ENCODE assay signal across 23 cellular contexts in genomic region chr13:60745343-60745742, GRCh38.
DNase-seq lines count a peak whose midpoint lies in the region; ATAC-seq, FAIRE-seq and TF ChIP-seq lines count a peak whose summit lies in the region.
"Had no signal": no experiment of that assay in that cellular context is flagged by ENCODE, and none has a peak within 500 bp of the region (broad histone marks: within the 10 kb centered on the region; RNA-seq: fewer than 3 reads in every experiment).

No MANE protein-coding gene starts in this region.

- H3K9me3 ChIP-seq in SK-N-SH, result no peaks in the 10 kb centered on the region
- H3K9me3 ChIP-seq in H1 (ENCODE audit: insufficient read depth in 2 of 2, low read depth in 1 of 2, low read length in 1 of 2), result no peaks in the 10 kb centered on the region
- H3K9me3 ChIP-seq in upper lobe of right lung, result no peaks in the 10 kb centered on the region
- H3K9me3 ChIP-seq: A549 had no signal

- no peak for FAIRE-seq in H1 (lab: Jason Lieb, UNC)
- FAIRE-seq: A549, D721Med, G401.6, GM12891, GM19239 had no signal

- no peaks in the 10 kb centered on the region for H3K79me1 ChIP-seq in H1 (ENCODE audit: low read depth, low read length)
- H3K79me1 ChIP-seq in mesendoderm (ENCODE audit: low read length), result no peaks in the 10 kb centered on the region

- H3K18ac ChIP-seq in H1 (ENCODE audit: extremely low read depth, low read length), result no peak overlapping the region
- H3K18ac ChIP-seq in mesendoderm (ENCODE audit: low read length), result no peak overlapping the region

- ATAC-seq in SK-N-SH treated with all-trans-retinoic acid at 6 μM for 48 hours, result no peak
- ATAC-seq in upper lobe of right lung, result peak; percentile 43
- no peak for ATAC-seq in GM21528 (IDR thresholded peaks at IDR 0.05; ENCODE audit: low FRiP score, unreplicated experiment)
- ATAC-seq: A549; CD8-positive, alpha-beta T cell had no signal

- H2BK20ac ChIP-seq in H1 (ENCODE audit: low read length), result no peak overlapping the region

- WGBS in SK-N-SH (ENCODE audit: low lambda C conversion rate), result 19% methylated on average over 3 of the region's 3 CpGs
- 89% methylated on average over 3 of the region's 3 CpGs; no CpG with 5 or more reads in 1 of the 2 experiments for WGBS in H1 (ENCODE audit: extremely low coverage in 1 of 2, insufficient coverage in 1 of 2, insufficient read length in 1 of 2, insufficient replicate concordance in 2 of 2, low coverage in 1 of 2, low lambda C conversion rate in 2 of 2, missing lambda C conversion rate in 1 of 2), 2 experiments
- WGBS in mesendoderm (ENCODE audit: extremely low coverage, insufficient coverage, low lambda C conversion rate), result no CpG with 5 or more reads among the region's 3 CpGs

- no peaks in the 10 kb centered on the region; the same call in 1 of the 2 replicates for H3K23me2 ChIP-seq in H1 (ENCODE audit: low read depth, low read length)

- no peak overlapping the region for H2BK12ac ChIP-seq in H1 (ENCODE audit: low read depth, low read length)

- H4K8ac ChIP-seq in H1 (ENCODE audit: extremely low read depth, insufficient read depth, low read length), result no peak overlapping the region
- no peak overlapping the region for H4K8ac ChIP-seq in mesendoderm (ENCODE audit: low read depth, low read length)

- CTCF ChIA-PET in SK-N-SH (lab: Yijun Ruan, JAX) (no interaction called here), H1 (lab: Charles Lee; ENCODE audit: partially characterized antibody) (interaction anchor here (0.9 to 1.4 kb wide), 3 partner anchors 9 to 13 kb away, joined by 3 read pairs; no protein-coding TSS in a partner anchor)

- TF ChIP-seq RAD21 in SK-N-SH (IDR thresholded peaks at IDR 0.05; ENCODE audit: low read length), result no peak
- TF ChIP-seq RAD21 in H1 (IDR thresholded peaks at IDR 0.05 in 1 of 2, conservative IDR thresholded peaks at IDR 0.05 in 1 of 2; ENCODE audit: low read depth in 2 of 2, low read length in 2 of 2), result no peak

- DNase-seq in SK-N-SH, result no peak
- DNase-seq in H1 (ENCODE audit: low read depth in 1 of 2, low spot score in 2 of 2), result no peak
- DNase-seq in mesendoderm, result peak; percentile 46
- DNase-seq in upper lobe of right lung, result no peak
- no peak for DNase-seq in putamen (ENCODE audit: low spot score)
- no peak for DNase-seq in GM19238 (ENCODE audit: insufficient read length, low spot score)
- DNase-seq: AML-193; Caco-2; Calu3; CD4-positive, alpha-beta T cell; CD8-positive, alpha-beta T cell; DMS79 treated with DMSO at 0.1 percent for 48 hours; GF-D8 had no signal

- no peak overlapping the region for H3K4me2 ChIP-seq in SK-N-SH
- no peak overlapping the region for H3K4me2 ChIP-seq in H1 (ENCODE audit: insufficient read depth in 1 of 2, low read depth in 2 of 2, low read length in 2 of 2)
- no peak overlapping the region for H3K4me2 ChIP-seq in mesendoderm (ENCODE audit: low read length)
- H3K4me2 ChIP-seq: A549; BLaER1 treated with 17β-estradiol and CSF1 and Interleukin-3, amounts not matched to agents 10 nM and 100 nM had no signal

- H3K27ac ChIP-seq in SK-N-SH (ENCODE audit: low read depth in 2 of 2, low read length in 1 of 2) (no peak overlapping the region), H1 (ENCODE audit: low read depth, low read length) (no peak overlapping the region), mesendoderm (ENCODE audit: low read depth, low read length) (no peak overlapping the region), upper lobe of right lung (no peak overlapping the region)
- H3K27ac ChIP-seq: 22Rv1; A549; BLaER1 treated with 17β-estradiol and CSF1 and Interleukin-3, amounts not matched to agents 10 nM and 100 nM; C4-2B had no signal

- H3K23ac ChIP-seq in H1 (ENCODE audit: insufficient read length), result no peak overlapping the region
- H3K23ac ChIP-seq in mesendoderm (ENCODE audit: low read length), result no peak overlapping the region

- H3K79me2 ChIP-seq in SK-N-SH (ENCODE audit: insufficient read depth), result no peaks in the 10 kb centered on the region
- no peaks in the 10 kb centered on the region for H3K79me2 ChIP-seq in H1 (ENCODE audit: control insufficient read depth in 1 of 2, insufficient read depth in 2 of 2, low read length in 2 of 2)
- no peaks in the 10 kb centered on the region for H3K79me2 ChIP-seq in mesendoderm (ENCODE audit: control insufficient read depth, insufficient read depth, low read length)

- H2BK120ac ChIP-seq in H1 (replicated peaks; ENCODE audit: low read depth, low read length), result no peak overlapping the region
- H2BK120ac ChIP-seq in mesendoderm (ENCODE audit: low read depth, low read length), result no peak overlapping the region

- TF ChIP-seq CTCF in SK-N-SH (IDR thresholded peaks at IDR 0.05) (no peak), H1 (IDR thresholded peaks at IDR 0.05; ENCODE audit: control extremely low read depth in 1 of 3, insufficient read depth in 1 of 3, low read depth in 1 of 3, low read length in 3 of 3) (no peak), upper lobe of right lung (IDR thresholded peaks at IDR 0.05) (no peak)

- no peaks in the 10 kb centered on the region for H3K9me2 ChIP-seq in SK-N-SH

- no peak overlapping the region for H3K14ac ChIP-seq in H1 (ENCODE audit: insufficient read length)

- H3K36me3 ChIP-seq in SK-N-SH (replicated peaks in 1 of 2; ENCODE audit: control insufficient read depth in 1 of 2, insufficient read depth in 2 of 2, low read length in 1 of 2), result no peaks in the 10 kb centered on the region
- no peaks in the 10 kb centered on the region for H3K36me3 ChIP-seq in H1 (ENCODE audit: control insufficient read depth in 2 of 4, insufficient read depth in 4 of 4, low read length in 3 of 4)
- no peaks in the 10 kb centered on the region for H3K36me3 ChIP-seq in mesendoderm (ENCODE audit: control insufficient read depth, insufficient read depth, low read length)
- no peaks in the 10 kb centered on the region for H3K36me3 ChIP-seq in upper lobe of right lung
- H3K36me3 ChIP-seq: BLaER1 treated with 17β-estradiol and CSF1 and Interleukin-3, amounts not matched to agents 10 nM and 100 nM had no signal

- no peak for TF ChIP-seq POLR2A in H1 (IDR thresholded peaks at IDR 0.05; ENCODE audit: control extremely low read depth in 1 of 2, low read depth in 2 of 2, low read length in 2 of 2)

- POLR2A ChIA-PET in SK-N-SH (lab: Yijun Ruan, JAX) (no interaction called here), H1 (lab: Charles Lee; ENCODE audit: partially characterized antibody) (no interaction called here)

- H4K91ac ChIP-seq in H1 (replicated peaks; ENCODE audit: insufficient read length, low read length), result no peak overlapping the region

- H4K5ac ChIP-seq in H1 (ENCODE audit: insufficient read length, low read depth, low read length) (no peak overlapping the region), mesendoderm (ENCODE audit: low read length) (no peak overlapping the region)

- H3K56ac ChIP-seq in H1 (replicated peaks; ENCODE audit: insufficient read length, low read depth, low read length) (no peak overlapping the region), mesendoderm (ENCODE audit: low read length) (no peak overlapping the region)

- H3K4me1 ChIP-seq in SK-N-SH (ENCODE audit: control insufficient read depth in 1 of 2, insufficient read depth in 2 of 2, low read depth in 1 of 2, low read length in 1 of 2) (no peaks in the 10 kb centered on the region), H1 (replicated peaks in 1 of 4; ENCODE audit: control insufficient read depth in 3 of 4, insufficient read depth in 4 of 4, low read length in 3 of 4) (no peaks in the 10 kb centered on the region), mesendoderm (ENCODE audit: control insufficient read depth, low read depth, low read length) (no peaks in the 10 kb centered on the region), upper lobe of right lung (no peaks in the 10 kb centered on the region)
- H3K4me1 ChIP-seq: A549, Caco-2 had no signal

- H2AFZ ChIP-seq in SK-N-SH (ENCODE audit: low read depth) (no peak overlapping the region), H1 (ENCODE audit: low read length) (no peak overlapping the region)

- TF ChIP-seq EP300 in SK-N-SH (IDR thresholded peaks at IDR 0.05; ENCODE audit: borderline replicate concordance in 1 of 2, low read depth in 1 of 2, low read length in 1 of 2) (no peak), H1 (IDR thresholded peaks at IDR 0.05; ENCODE audit: borderline replicate concordance in 1 of 2, low read depth in 2 of 2, low read length in 2 of 2) (no peak)

- H2BK5ac ChIP-seq in H1 (ENCODE audit: low read depth, low read length) (no peak overlapping the region), mesendoderm (ENCODE audit: low read length) (no peak overlapping the region)

- H4K20me1 ChIP-seq in SK-N-SH (ENCODE audit: insufficient read depth) (no peaks in the 10 kb centered on the region), H1 (replicated peaks in 1 of 2; ENCODE audit: control insufficient read depth in 1 of 2, insufficient read depth in 2 of 2, low read length in 2 of 2) (no peaks in the 10 kb centered on the region)
- H4K20me1 ChIP-seq: BLaER1 treated with 17β-estradiol and CSF1 and Interleukin-3, amounts not matched to agents 10 nM and 100 nM had no signal

- H3K9ac ChIP-seq in SK-N-SH (no peak overlapping the region), H1 (replicated peaks in 1 of 4; ENCODE audit: extremely low read depth in 1 of 4, low read depth in 3 of 4, low read length in 3 of 4) (no peak overlapping the region), mesendoderm (ENCODE audit: low read length) (no peak overlapping the region)
- H3K9ac ChIP-seq: BLaER1 treated with 17β-estradiol and CSF1 and Interleukin-3, amounts not matched to agents 10 nM and 100 nM had no signal

- H3K4me3 ChIP-seq in SK-N-SH (ENCODE audit: low read depth in 2 of 2, low read length in 1 of 2), result no peak overlapping the region
- no peak overlapping the region for H3K4me3 ChIP-seq in H1 (ENCODE audit: extremely low read depth in 1 of 4, insufficient read depth in 2 of 4, low read depth in 3 of 4, low read length in 4 of 4)
- H3K4me3 ChIP-seq in mesendoderm (ENCODE audit: low read length), result no peak overlapping the region
- H3K4me3 ChIP-seq in upper lobe of right lung, result no peak overlapping the region
- H3K4me3 ChIP-seq: A549; BLaER1 treated with 17β-estradiol and CSF1 and Interleukin-3, amounts not matched to agents 10 nM and 100 nM had no signal

- H3F3A ChIP-seq in SK-N-SH (replicated peaks; ENCODE audit: insufficient read depth), result no peaks in the 10 kb centered on the region

- H2BK15ac ChIP-seq in H1 (ENCODE audit: low read length), result no peak overlapping the region
- no peak overlapping the region for H2BK15ac ChIP-seq in mesendoderm (replicated peaks; ENCODE audit: low read depth)

- H3K27me3 ChIP-seq in SK-N-SH (ENCODE audit: insufficient read depth) (no peaks in the 10 kb centered on the region), H1 (replicated peaks in 1 of 4; ENCODE audit: control insufficient read depth in 3 of 4, extremely low read depth in 1 of 4, insufficient read depth in 3 of 4, low read length in 3 of 4) (no peaks in the 10 kb centered on the region), mesendoderm (ENCODE audit: insufficient read depth, low read length, poor library complexity) (no peaks in the 10 kb centered on the region), upper lobe of right lung (no peaks in the 10 kb centered on the region)
- H3K27me3 ChIP-seq: BLaER1 treated with 17β-estradiol and CSF1 and Interleukin-3, amounts not matched to agents 10 nM and 100 nM had no signal

- H3K4ac ChIP-seq in H1 (replicated peaks; ENCODE audit: insufficient read length, low read depth, low read length), result peak overlapping the region; percentile 14
- no peak overlapping the region for H3K4ac ChIP-seq in mesendoderm (ENCODE audit: low read depth, low read length)

- H2AK5ac ChIP-seq in H1 (ENCODE audit: low read depth, low read length) (no peak overlapping the region), mesendoderm (ENCODE audit: low read length) (no peak overlapping the region)

- intact Hi-C loops in upper lobe of right lung (cut with DNase I), result no loop called here
